ENCODE assay signal across 15 cellular contexts in genomic region chr20:60249436-60249835, GRCh38.
A peak's percentile ranks its signal among the peaks of the same experiment; 100 is the strongest.
DNase-seq lines count a peak whose midpoint lies in the region; TF ChIP-seq lines count a peak whose summit lies in the region.
"Had no signal": no experiment of that assay in that cellular context is flagged by ENCODE, and none has a peak within 500 bp of the region (broad histone marks: within the 10 kb centered on the region; RNA-seq: fewer than 3 reads in every experiment).

No MANE protein-coding gene starts in this region.

- peaks cover 4% of the 10 kb centered on the region for H3K9me3 Mint-ChIP-seq in chondrocyte (ENCODE audit: low read depth)
- no peaks in the 10 kb centered on the region for H3K9me3 Mint-ChIP-seq in CD8-positive, alpha-beta memory T cell
- no peaks in the 10 kb centered on the region for H3K9me3 Mint-ChIP-seq in activated naive CD4-positive, alpha-beta T cell treated with anti-CD3 and anti-CD28 coated beads, Interleukin-2, amount 10 ng/mL, durations not matched to agents 7 days and 5 days
- H3K9me3 Mint-ChIP-seq: effector memory CD8-positive, alpha-beta T cell had no signal

- POLR2A ChIA-PET in CD8-positive, alpha-beta memory T cell (lab: Charles Lee), result no interaction called here

- TF ChIP-seq CTCF in AG10803 (conservative IDR thresholded peaks at IDR 0.05; ENCODE audit: low read length) (no peak), chondrocyte (IDR thresholded peaks at IDR 0.05) (no peak)

- CTCF ChIA-PET in CD8-positive, alpha-beta memory T cell (lab: Charles Lee), result no interaction called here
- CTCF ChIA-PET in activated naive CD4-positive, alpha-beta T cell treated with anti-CD3 and anti-CD28 coated beads, Interleukin-2, amount 10 ng/mL, durations not matched to agents 7 days and 5 days (lab: Charles Lee), result interaction anchor here (1.8 kb wide), 1 partner anchor 13 kb away, joined by 4 read pairs; no protein-coding TSS in a partner anchor

- H3K4me1 Mint-ChIP-seq in chondrocyte (ENCODE audit: low read depth), result peaks cover 12% of the 10 kb centered on the region
- no peaks in the 10 kb centered on the region for H3K4me1 Mint-ChIP-seq in CD8-positive, alpha-beta memory T cell
- H3K4me1 Mint-ChIP-seq in activated naive CD4-positive, alpha-beta T cell treated with anti-CD3 and anti-CD28 coated beads, Interleukin-2, amount 10 ng/mL, durations not matched to agents 7 days and 5 days, result no peaks in the 10 kb centered on the region

- H3K36me3 Mint-ChIP-seq in chondrocyte (ENCODE audit: low read depth), result no peaks in the 10 kb centered on the region
- H3K36me3 Mint-ChIP-seq in CD8-positive, alpha-beta memory T cell, result peaks cover 0 to 2% (median 0%) of the 10 kb centered on the region in 3 donors
- H3K36me3 Mint-ChIP-seq in activated naive CD4-positive, alpha-beta T cell treated with anti-CD3 and anti-CD28 coated beads, Interleukin-2, amount 10 ng/mL, durations not matched to agents 7 days and 5 days, result no peaks in the 10 kb centered on the region
- H3K36me3 Mint-ChIP-seq: activated naive CD8-positive, alpha-beta T cell had no signal

- H3K4me3 ChIP-seq in AG10803 (ENCODE audit: low read length), result no peak overlapping the region
- no peak overlapping the region for H3K4me3 ChIP-seq in CD8-positive, alpha-beta memory T cell (ENCODE audit: low read length)
- H3K4me3 ChIP-seq: SJCRH30, vagina had no signal

- DNase-seq in AG10803 (ENCODE audit: low read depth) (peak; percentile 92), LoVo (ENCODE audit: low spot score) (peak; percentile 39), chondrocyte (ENCODE audit: low spot score) (no peak), mucosa of gallbladder (ENCODE audit: low spot score) (peak; percentile 60), retina (no peak)
- DNase-seq in stimulated activated naive CD4-positive, alpha-beta T cell treated with Interleukin-2 at 50 U/mL for 16 hours (lab: John Stamatoyannopoulos, UW), result no peak
- no peak for DNase-seq in CD8-positive, alpha-beta memory T cell
- no peak for DNase-seq in activated naive CD4-positive, alpha-beta T cell treated with anti-CD3 and anti-CD28 coated beads, Interleukin-2, amount 10 ng/mL, durations not matched to agents 7 days and 5 days
- DNase-seq: activated CD4-positive, alpha-beta T cell treated with anti-CD3 and anti-CD28 coated beads for 4 hours; Caco-2; effector memory CD8-positive, alpha-beta T cell; left colon; SJCRH30 had no signal

- H3K27ac ChIP-seq in CD8-positive, alpha-beta memory T cell (ENCODE audit: low read depth, low read length), result no peak overlapping the region
- H3K27ac ChIP-seq: SJCRH30, vagina had no signal

- peak overlapping the region; percentile 70 for H3K27ac Mint-ChIP-seq in chondrocyte (ENCODE audit: unreplicated experiment)
- H3K27ac Mint-ChIP-seq in CD8-positive, alpha-beta memory T cell, result no peak overlapping the region
- no peak overlapping the region for H3K27ac Mint-ChIP-seq in activated naive CD4-positive, alpha-beta T cell treated with anti-CD3 and anti-CD28 coated beads, Interleukin-2, amount 10 ng/mL, durations not matched to agents 7 days and 5 days
- H3K27ac Mint-ChIP-seq: activated naive CD8-positive, alpha-beta T cell; effector memory CD8-positive, alpha-beta T cell had no signal

- H3K27me3 Mint-ChIP-seq in chondrocyte (ENCODE audit: low read depth), result peaks cover 1% of the 10 kb centered on the region
- peaks cover 1 to 8% of the 10 kb centered on the region in 2 donors for H3K27me3 Mint-ChIP-seq in CD8-positive, alpha-beta memory T cell
- H3K27me3 Mint-ChIP-seq in activated naive CD4-positive, alpha-beta T cell treated with anti-CD3 and anti-CD28 coated beads, Interleukin-2, amount 10 ng/mL, durations not matched to agents 7 days and 5 days, result peaks cover 4% of the 10 kb centered on the region
- H3K27me3 Mint-ChIP-seq: activated naive CD8-positive, alpha-beta T cell had no signal

- no peaks in the 10 kb centered on the region for H3K36me3 ChIP-seq in CD8-positive, alpha-beta memory T cell (ENCODE audit: insufficient read depth, low read length)
- H3K36me3 ChIP-seq: SJCRH30, vagina had no signal

- no peaks in the 10 kb centered on the region for H3K9me3 ChIP-seq in CD8-positive, alpha-beta memory T cell (ENCODE audit: low read length)
- H3K9me3 ChIP-seq: SJCRH30, vagina had no signal

- no peaks in the 10 kb centered on the region for H3K4me1 ChIP-seq in CD8-positive, alpha-beta memory T cell (ENCODE audit: insufficient read depth, low read length)
- H3K4me1 ChIP-seq: Caco-2, SJCRH30, vagina had no signal

- H3K4me3 Mint-ChIP-seq in chondrocyte (ENCODE audit: unreplicated experiment), result no peak overlapping the region
- no peak overlapping the region for H3K4me3 Mint-ChIP-seq in CD8-positive, alpha-beta memory T cell
- H3K4me3 Mint-ChIP-seq in activated naive CD4-positive, alpha-beta T cell treated with anti-CD3 and anti-CD28 coated beads, Interleukin-2, amount 10 ng/mL, durations not matched to agents 7 days and 5 days, result no peak overlapping the region
- H3K4me3 Mint-ChIP-seq: activated naive CD8-positive, alpha-beta T cell; effector memory CD8-positive, alpha-beta T cell had no signal

- no peaks in the 10 kb centered on the region for H3K27me3 ChIP-seq in CD8-positive, alpha-beta memory T cell (ENCODE audit: insufficient read depth, low read length, poor library complexity, severe bottlenecking)
- H3K27me3 ChIP-seq: vagina had no signal

Comparison
In these comparisons a context has a peak if more than half of its experiments do, and no peak if none do; other contexts are left out.
1. DNase-seq: peak in AG10803 (single experiment), LoVo (single experiment) and mucosa of gallbladder (single experiment); none in chondrocyte (single experiment), stimulated activated naive CD4-positive, alpha-beta T cell treated with Interleukin-2 at 50 U/mL for 16 hours (single experiment), retina (single experiment), CD8-positive, alpha-beta memory T cell (0 of 5) and activated naive CD4-positive, alpha-beta T cell treated with anti-CD3 and anti-CD28 coated beads, Interleukin-2, amount 10 ng/mL, durations not matched to agents 7 days and 5 days (single experiment).